ENCODE assay signal across 8 cellular contexts in the genomic region with DNA sequence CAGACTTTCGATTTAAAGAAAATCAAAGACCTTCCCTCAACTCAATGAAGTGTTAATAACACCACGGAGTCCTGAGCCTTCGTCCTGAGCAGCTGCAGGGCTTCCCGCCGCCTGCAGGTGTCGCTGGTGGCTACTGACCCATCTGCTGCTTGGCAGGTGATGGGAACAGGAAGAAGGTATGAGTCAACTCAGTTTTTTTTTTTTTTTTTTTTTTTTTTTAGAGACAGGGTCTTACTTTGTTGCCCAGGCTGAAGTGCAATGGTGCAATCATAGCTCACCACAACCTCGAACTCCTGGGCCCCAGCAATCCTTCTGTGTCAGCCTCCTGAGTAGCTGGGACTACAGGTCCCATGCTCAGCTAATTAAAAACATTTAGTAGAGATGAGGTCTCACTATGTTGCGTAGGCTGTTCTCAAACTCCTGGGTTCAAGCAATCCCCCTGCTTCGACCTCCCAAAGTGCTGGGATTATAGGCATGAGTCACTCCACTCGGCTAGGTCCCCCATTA.
DNase-seq lines count a peak whose midpoint lies in the region; ATAC-seq, FAIRE-seq and TF ChIP-seq lines count a peak whose summit lies in the region.

No MANE protein-coding gene starts in this region.

- TF ChIP-seq CTCF in brain microvascular endothelial cell (IDR thresholded peaks at IDR 0.05; ENCODE audit: low read depth, low read length, missing control alignments) = peak; percentile 95

- no peak overlapping the region for H3K4me3 ChIP-seq in brain microvascular endothelial cell (ENCODE audit: low read depth, low read length)

- in situ Hi-C loops in brain microvascular endothelial cell (cut with HindIII; ENCODE audit: low pct_ligation_motif_present, low sequenced_read_pairs) = no loop called here

- DNase-seq in HuH-7.5 (ENCODE audit: low spot score) = peak; percentile 13
- peak; percentile 65 for DNase-seq in UCSD-AML1 (lab: John Stamatoyannopoulos, UW; ENCODE audit: unreplicated experiment)
- DNase-seq in brain microvascular endothelial cell = peak; percentile 28
- DNase-seq in left kidney (ENCODE audit: low read depth, low spot score) = peak; percentile 79
- peak; percentile 47 to 67 (median 64) for DNase-seq in stimulated activated CD4-positive, alpha-beta T cell treated with anti-CD3 and anti-CD28 coated beads, TNF-alpha, amount 100 ng/mL, for 48 hours (ENCODE audit: low read depth in 3 of 3)
- no peak for DNase-seq in NCI-H128 (lab: John Stamatoyannopoulos, UW; ENCODE audit: unreplicated experiment)

- peak; percentile 92 for ATAC-seq in GM21528 (IDR thresholded peaks at IDR 0.05; ENCODE audit: low FRiP score, unreplicated experiment)

- H3K27me3 ChIP-seq in brain microvascular endothelial cell (replicated peaks) = no peaks in the 10 kb centered on the region

- H3K36me3 ChIP-seq in brain microvascular endothelial cell (replicated peaks) = no peaks in the 10 kb centered on the region

- FAIRE-seq in G401.6 (lab: Jason Lieb, UNC) = peak; percentile 46

- H3K27ac ChIP-seq in brain microvascular endothelial cell = no peak overlapping the region
